Comparison of ENCODE assay signal across 8 cellular contexts in the genomic region with DNA sequence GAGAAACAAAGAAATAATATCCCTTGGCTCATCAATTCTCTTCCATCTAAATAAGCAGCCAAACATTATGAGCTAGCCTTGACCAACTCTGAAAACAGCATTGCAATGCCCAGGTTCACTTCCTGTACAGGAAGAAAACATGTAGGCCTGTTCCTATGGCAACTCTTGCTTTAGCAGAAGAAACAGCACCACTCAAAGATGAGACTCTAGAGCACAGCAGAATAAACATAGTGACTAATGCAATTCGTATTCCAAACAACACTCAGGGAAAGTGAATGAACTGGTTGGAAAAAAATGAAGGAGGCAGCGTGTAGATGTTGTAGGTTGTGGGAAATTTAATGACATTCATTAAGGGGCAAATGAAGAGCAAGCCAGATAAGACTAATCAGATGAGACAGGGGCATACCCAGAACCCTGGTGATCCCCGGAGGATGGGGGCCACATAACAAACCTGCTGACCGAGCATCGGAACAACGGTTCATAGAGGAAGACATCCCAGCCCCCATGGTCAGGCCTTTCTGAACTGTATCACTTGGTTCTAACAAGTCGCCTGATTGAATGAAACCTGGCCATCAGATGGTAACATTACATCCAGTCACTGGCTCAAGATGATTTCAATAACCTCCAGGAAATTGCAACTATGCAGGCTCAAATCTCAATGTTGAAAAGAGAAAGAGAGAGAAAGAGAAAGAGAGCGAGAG. TPM values are rescaled to one million over a fixed set of nuclear protein-coding genes. Genes with fewer than 3 reads are reported as not detected.
DNase-seq lines count a peak whose midpoint lies in the region; ATAC-seq and TF ChIP-seq lines count a peak whose summit lies in the region.

No MANE protein-coding gene starts in this region.

- DNase-seq in RKO (ENCODE audit: low spot score) (peak; percentile 49), dermis blood vessel endothelial cell (peak; percentile 99), COLO668 (lab: John Stamatoyannopoulos, UW; ENCODE audit: unreplicated experiment) (no peak), nephron progenitor cell (no peak)

- no peaks in the 10 kb centered on the region for H3K27me3 ChIP-seq in BLaER1 treated with 17β-estradiol and CSF1 and Interleukin-3, amounts not matched to agents 10 nM and 100 nM
- no peaks in the 10 kb centered on the region for H3K27me3 ChIP-seq in muscle layer of duodenum (ENCODE audit: low read depth, low read length)

- H3K36me3 ChIP-seq in BLaER1 treated with 17β-estradiol and CSF1 and Interleukin-3, amounts not matched to agents 10 nM and 100 nM: peaks cover 26 to 93% (median 59%) of the 10 kb centered on the region in 11 experiments
- H3K36me3 ChIP-seq in muscle layer of duodenum (ENCODE audit: control insufficient read depth in 1 of 2, insufficient read depth in 2 of 2, low read length in 2 of 2): peaks cover 0 to 3% of the 10 kb centered on the region in 2 donors

- ATAC-seq in GM18870 (IDR thresholded peaks at IDR 0.05; ENCODE audit: unreplicated experiment) (peak; percentile 62), HG03103 (IDR thresholded peaks at IDR 0.05; ENCODE audit: low read depth, unreplicated experiment) (peak; percentile 45)

- peak overlapping the region; percentile 81 to 96 (median 90) for H3K27ac ChIP-seq in BLaER1 treated with 17β-estradiol and CSF1 and Interleukin-3, amounts not matched to agents 10 nM and 100 nM
- peak overlapping the region; percentile 81 for H3K27ac ChIP-seq in muscle layer of duodenum (ENCODE audit: low read length)

- H3K36me3 Mint-ChIP-seq in nephron progenitor cell (ENCODE audit: low read depth): no peaks in the 10 kb centered on the region

- no peak for TF ChIP-seq CTCF in nephron progenitor cell (IDR thresholded peaks at IDR 0.05)

- no peak overlapping the region for H3K27ac Mint-ChIP-seq in nephron progenitor cell

- peaks cover 11 to 67% (median 36%) of the 10 kb centered on the region in 11 experiments; a peak in 18 of 22 replicates for H4K20me1 ChIP-seq in BLaER1 treated with 17β-estradiol and CSF1 and Interleukin-3, amounts not matched to agents 10 nM and 100 nM

- peaks cover 31% of the 10 kb centered on the region for H3K4me1 Mint-ChIP-seq in nephron progenitor cell

- H3K4me2 ChIP-seq in BLaER1 treated with 17β-estradiol and CSF1 and Interleukin-3, amounts not matched to agents 10 nM and 100 nM: peak overlapping the region; percentile 92 to 99 (median 98)

- H3K9me3 Mint-ChIP-seq in nephron progenitor cell: no peaks in the 10 kb centered on the region

- H3K4me1 ChIP-seq in BLaER1 treated with 17β-estradiol and CSF1 and Interleukin-3, amounts not matched to agents 10 nM and 100 nM: peaks cover 97 to 100% (median 99%) of the 10 kb centered on the region in 10 experiments
- peaks cover 19 to 41% of the 10 kb centered on the region in 2 donors for H3K4me1 ChIP-seq in muscle layer of duodenum (ENCODE audit: control insufficient read depth in 1 of 2, insufficient read depth in 2 of 2, low read length in 2 of 2)

- peak overlapping the region; percentile 29 to 75 (median 51); a peak in 20 of 22 replicates for H3K9ac ChIP-seq in BLaER1 treated with 17β-estradiol and CSF1 and Interleukin-3, amounts not matched to agents 10 nM and 100 nM

- no peaks in the 10 kb centered on the region for H3K9me3 ChIP-seq in BLaER1 treated with 17β-estradiol and CSF1 and Interleukin-3, amounts not matched to agents 10 nM and 100 nM (replicated peaks in 1 of 11)
- H3K9me3 ChIP-seq in muscle layer of duodenum (ENCODE audit: control insufficient read depth in 1 of 2, low read length in 2 of 2): no peaks in the 10 kb centered on the region

- H3K27me3 Mint-ChIP-seq in nephron progenitor cell (ENCODE audit: low read depth, poor library complexity): peaks cover 3% of the 10 kb centered on the region

- H3K4me3 ChIP-seq in BLaER1 treated with 17β-estradiol and CSF1 and Interleukin-3, amounts not matched to agents 10 nM and 100 nM: peak overlapping the region in 8 of 10 experiments; percentile 3 to 44 (median 26); a peak in 12 of 20 replicates
- no peak overlapping the region for H3K4me3 ChIP-seq in muscle layer of duodenum (ENCODE audit: low read depth in 1 of 2, low read length in 2 of 2)

- H3K4me3 Mint-ChIP-seq in nephron progenitor cell: no peak overlapping the region

RNA-seq across cellular contexts. Expression of gene ARHGDIB, which starts 9.0 kb away (rescaled TPM):
- 117 and 168 TPM in 2 replicates for total RNA-seq in dermis blood vessel endothelial cell

RNA-seq across cellular contexts. Expression of gene ERP27, which starts 14.1 kb away (rescaled TPM):
- 0.14 TPM in 1 of 2 replicates, not detected in the other for total RNA-seq in dermis blood vessel endothelial cell

RNA-seq across cellular contexts. Expression of gene PDE6H, which starts 20.4 kb away (rescaled TPM):
- not detected in 2 replicates for total RNA-seq in dermis blood vessel endothelial cell

Comparison
In these comparisons a context has a peak if more than half of its experiments do, and no peak if none do; other contexts are left out.
1. H3K4me3 ChIP-seq: peak in BLaER1 treated with 17β-estradiol and CSF1 and Interleukin-3, amounts not matched to agents 10 nM and 100 nM (8 of 10); none in muscle layer of duodenum (0 of 2).
2. DNase-seq: peak in RKO (single experiment) and dermis blood vessel endothelial cell (single experiment); none in COLO668 (single experiment) and nephron progenitor cell (single experiment).